ENCODE assay signal across 9 cellular contexts in genomic region chr1:116167625-116168276, GRCh38. TPM values are rescaled to one million over a fixed set of nuclear protein-coding genes. Genes with fewer than 3 reads are reported as not detected.
DNase-seq lines count a peak whose midpoint lies in the region; ATAC-seq, FAIRE-seq and TF ChIP-seq lines count a peak whose summit lies in the region.
"Had no signal": no experiment of that assay in that cellular context is flagged by ENCODE, and none has a peak within 500 bp of the region (broad histone marks: within the 10 kb centered on the region; RNA-seq: fewer than 3 reads in every experiment).

No MANE protein-coding gene starts in this region.

- peak overlapping the region; percentile 74 for H3K4me3 ChIP-seq in A549
- peak overlapping the region; percentile 18 for H3K4me3 ChIP-seq in HAP-1
- H3K4me3 ChIP-seq in mammary epithelial cell (replicated peaks in 1 of 3; ENCODE audit: insufficient read depth in 1 of 3, low read depth in 2 of 3, low read length in 3 of 3), result peak overlapping the region in 1 of 3 experiments; percentile 20
- peak overlapping the region; percentile 53 to 74 for H3K4me3 ChIP-seq in tibial artery
- no peak overlapping the region for H3K4me3 ChIP-seq in PC-3 (ENCODE audit: low read length)

- H3K36me3 ChIP-seq in HAP-1 (replicated peaks), result no peaks in the 10 kb centered on the region
- H3K36me3 ChIP-seq in mammary epithelial cell (ENCODE audit: insufficient read depth, low read length), result no peaks in the 10 kb centered on the region
- H3K36me3 ChIP-seq in tibial artery, result no peaks in the 10 kb centered on the region
- no peaks in the 10 kb centered on the region for H3K36me3 ChIP-seq in PC-3 (ENCODE audit: low read depth, low read length)

- no peak for TF ChIP-seq EP300 in A549 (IDR thresholded peaks at IDR 0.05)

- in situ Hi-C loops in HAP-1 (cut with MboI; ENCODE audit: low sequenced_read_pairs), result no loop called here
- in situ Hi-C loops in mammary epithelial cell (cut with MboI; ENCODE audit: low sequenced_read_pairs in 2 of 2), result loop anchor here in 1 of 2 donors (25.0 kb wide), 1 partner anchor 170 kb away; no protein-coding TSS in a partner anchor

- H3K4me1 ChIP-seq in A549 (no peaks in the 10 kb centered on the region), HAP-1 (peaks cover 19% of the 10 kb centered on the region), mammary epithelial cell (ENCODE audit: insufficient read depth, low read length) (peaks cover 8% of the 10 kb centered on the region), tibial artery (peaks cover 0 to 56% (median 50%) of the 10 kb centered on the region in 4 donors), PC-3 (ENCODE audit: insufficient read depth, low read length) (no peaks in the 10 kb centered on the region)

- FAIRE-seq in A549 (lab: Jason Lieb, UNC), result no peak
- FAIRE-seq: GM18507 had no signal

- no peaks in the 10 kb centered on the region for H3K27me3 ChIP-seq in HAP-1 (ENCODE audit: low read depth)
- H3K27me3 ChIP-seq in mammary epithelial cell (ENCODE audit: insufficient read depth, low read length), result no peaks in the 10 kb centered on the region
- no peaks in the 10 kb centered on the region for H3K27me3 ChIP-seq in tibial artery
- H3K27me3 ChIP-seq in PC-3 (ENCODE audit: low read length), result 0 out of 2 replicates have a peak, but pooled peaks cover 4% of the 10 kb centered on the region

- TF ChIP-seq RAD21 in A549 (conservative IDR thresholded peaks at IDR 0.05 in 1 of 2, IDR thresholded peaks at IDR 0.05 in 1 of 2), result no peak

- CTCF ChIA-PET in A549 (lab: Yijun Ruan, JAX), result interaction anchor here (0.7 to 2.4 kb wide), 12 partner anchors 10 to 317 kb away, joined by 3 to 13 read pairs (median 4); no protein-coding TSS in a partner anchor
- CTCF ChIA-PET in mammary epithelial cell (lab: Charles Lee; ENCODE audit: low non-redundant PET), result interaction anchor here (0.6 kb wide), 1 partner anchor 262 kb away, joined by 9 read pairs; no protein-coding TSS in a partner anchor
- CTCF ChIA-PET in PC-3 (lab: Charles Lee), result no interaction called here

- peak; percentile 37 to 67; a peak in 5 of 6 replicates for ATAC-seq in A549
- ATAC-seq in left lobe of liver, result peak; percentile 35
- no peak for ATAC-seq in PC-3

- no peak for TF ChIP-seq POLR2A in A549 (IDR thresholded peaks at IDR 0.05; ENCODE audit: low read length)

- WGBS in A549 (ENCODE audit: missing lambda C conversion rate), result 38% methylated on average over 14 of the region's 35 CpGs
- WGBS in mammary epithelial cell (ENCODE audit: low coverage, missing lambda C conversion rate), result 48% methylated on average over 16 of the region's 35 CpGs

- BruUV-seq in mammary epithelial cell (replicated peaks; lab: Mats Ljungman, UMichigan) (no TSS peak), PC-3 (replicated peaks; lab: Mats Ljungman, UMichigan) (no TSS peak)

- no peaks in the 10 kb centered on the region for H4K20me1 ChIP-seq in mammary epithelial cell (ENCODE audit: insufficient read depth, low read length)
- no peaks in the 10 kb centered on the region for H4K20me1 ChIP-seq in PC-3 (ENCODE audit: low read length)

- peak overlapping the region; percentile 87 to 93 for H3K27ac ChIP-seq in A549
- no peak overlapping the region for H3K27ac ChIP-seq in mammary epithelial cell (ENCODE audit: insufficient read depth, low read depth, low read length)
- H3K27ac ChIP-seq in tibial artery, result peak overlapping the region; percentile 87 to 95
- no peak overlapping the region for H3K27ac ChIP-seq in PC-3 (ENCODE audit: low read length)

- POLR2A ChIA-PET in A549 (lab: Yijun Ruan, JAX), result no interaction called here
- POLR2A ChIA-PET in PC-3 (lab: Charles Lee; ENCODE audit: unreplicated experiment), result no interaction called here

- no peak overlapping the region for H3K9ac ChIP-seq in mammary epithelial cell (ENCODE audit: insufficient read depth, low read length)
- no peak overlapping the region for H3K9ac ChIP-seq in PC-3 (ENCODE audit: low read length)

- H3K9me2 ChIP-seq in PC-3 (replicated peaks; ENCODE audit: low read length), result no peaks in the 10 kb centered on the region

- H3K4me2 ChIP-seq in A549 (peak overlapping the region; percentile 96), mammary epithelial cell (ENCODE audit: insufficient read depth, low read depth, low read length) (peak overlapping the region; percentile 74), PC-3 (ENCODE audit: low read length) (no peak overlapping the region)

- peak overlapping the region; percentile 82 for H2AFZ ChIP-seq in mammary epithelial cell (ENCODE audit: low read depth, low read length)
- no peak overlapping the region for H2AFZ ChIP-seq in PC-3 (ENCODE audit: low read length)

- dilution Hi-C loops in mammary epithelial cell (cut with HindIII; ENCODE audit: low sequenced_read_pairs), result no loop called here

- no peak for TF ChIP-seq CTCF in A549 (IDR thresholded peaks at IDR 0.05)
- TF ChIP-seq CTCF in mammary epithelial cell (conservative IDR thresholded peaks at IDR 0.05 in 1 of 2, IDR thresholded peaks at IDR 0.05 in 1 of 2; ENCODE audit: extremely low read depth in 1 of 2, insufficient read depth in 1 of 2, low read depth in 1 of 2, low read length in 2 of 2), result no peak
- TF ChIP-seq CTCF in tibial artery (IDR thresholded peaks at IDR 0.05), result no peak
- no peak for TF ChIP-seq CTCF in PC-3 (conservative IDR thresholded peaks at IDR 0.05; ENCODE audit: low read depth, low read length)

- no peaks in the 10 kb centered on the region for H3K79me2 ChIP-seq in mammary epithelial cell (ENCODE audit: insufficient read depth, low read length)
- no peaks in the 10 kb centered on the region for H3K79me2 ChIP-seq in PC-3 (ENCODE audit: low read length)

- H3F3A ChIP-seq in PC-3 (ENCODE audit: low read length, unreplicated experiment), result no peaks in the 10 kb centered on the region

- intact Hi-C loops in mammary epithelial cell (cut with micrococcal nuclease), result no loop called here
- intact Hi-C loops in tibial artery (cut with DNase I; ENCODE audit: low total_unique reads), result loop anchor here (5.0 kb wide), 1 partner anchor 205 kb away; the partner anchor contains the start of gene ATP1A1
- intact Hi-C loops in PC-3 (cut with micrococcal nuclease), result no loop called here

- DNase-seq in A549 (ENCODE audit: low read depth in 1 of 2, low spot score in 1 of 2) (no peak), HAP-1 (ENCODE audit: low spot score in 2 of 2) (no peak), mammary epithelial cell (no peak), left lobe of liver (ENCODE audit: low spot score) (no peak), tibial artery (no peak), GF-D8 (lab: John Stamatoyannopoulos, UW) (no peak), UCSD-AML1 (lab: John Stamatoyannopoulos, UW; ENCODE audit: unreplicated experiment) (no peak), PC-3 (no peak)

- H3K9me3 ChIP-seq in A549 (no peaks in the 10 kb centered on the region), HAP-1 (no peaks in the 10 kb centered on the region), mammary epithelial cell (replicated peaks; ENCODE audit: insufficient read depth, low read length) (no peaks in the 10 kb centered on the region), tibial artery (no peaks in the 10 kb centered on the region), PC-3 (ENCODE audit: low read length) (no peaks in the 10 kb centered on the region)

TF ChIP-seq in A549, 52 proteins besides CTCF, POLR2A, EP300 and RAD21:
- TF ChIP-seq EHF (CRISPR knock-in tag; IDR thresholded peaks at IDR 0.05) (no peak), MAZ (IDR thresholded peaks at IDR 0.05; ENCODE audit: borderline replicate concordance, low read depth, low read length) (no peak), HDAC2 (IDR thresholded peaks at IDR 0.05) (no peak), NR3C1 (IDR thresholded peaks at IDR 0.05) (no peak), SMC3 (IDR thresholded peaks at IDR 0.05) (no peak), CEBPB (IDR thresholded peaks at IDR 0.05) (no peak), NFE2L2 (conservative IDR thresholded peaks at IDR 0.05; ENCODE audit: low read length) (no peak), CHD4 (IDR thresholded peaks at IDR 0.05; ENCODE audit: borderline replicate concordance) (no peak)
- TF ChIP-seq, protein P1, sequence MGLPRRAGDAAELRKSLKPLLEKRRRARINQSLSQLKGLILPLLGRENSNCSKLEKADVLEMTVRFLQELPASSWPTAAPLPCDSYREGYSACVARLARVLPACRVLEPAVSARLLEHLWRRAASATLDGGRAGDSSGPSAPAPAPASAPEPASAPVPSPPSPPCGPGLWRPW (IDR thresholded peaks at IDR 0.05), result no peak

RNA-seq across cellular contexts. Expression of gene MAB21L3, which starts 56.6 kb away (rescaled TPM):
- polyA plus RNA-seq in A549 (2011; rRNA removed) (0.09 and 0.30 TPM in 2 replicates), A549 (2017; fragmentation: RNase III; extraction: RNeasy Plus Mini Kit Qiagen cat#74134 plus additional on column Dnase treatment) (0.03 TPM in 2 of 3 replicates, not detected in the other), mammary epithelial cell (0.23 TPM)
- 0.01 TPM in 1 of 2 replicates, not detected in the other for polyA plus RNA-seq in A549 (2012; cell fraction: cytosol; rRNA removed)
- polyA plus RNA-seq in A549 (2012; cell fraction: nucleus; rRNA removed), result 0.04 TPM in 1 of 2 replicates, not detected in the other
- polyA minus RNA-seq in A549 (2011; rRNA and poly(A)+ RNA removed), result 0.21 TPM in 1 of 2 replicates, not detected in the other
- total RNA-seq in mammary epithelial cell (1 to 10 TPM; 1.0 to 1.4 TPM), left lobe of liver (0.63 TPM), PC-3 (2014; rRNA removed) (1.4 and 2.6 TPM in 2 replicates)
- not detected for polyA minus RNA-seq in mammary epithelial cell

Comparison
In these comparisons a context has a peak if more than half of its experiments do, and no peak if none do; other contexts are left out.
1. H3K27ac ChIP-seq: peak in A549 (2 of 2) and tibial artery (2 of 2); none in mammary epithelial cell (single experiment) and PC-3 (single experiment).